Comparison of ENCODE assay signal across 8 cellular contexts in genomic region chr2:135709992-135710391, GRCh38. TPM values are rescaled to one million over a fixed set of nuclear protein-coding genes. Genes with fewer than 3 reads are reported as not detected.
DNase-seq lines count a peak whose midpoint lies in the region; ATAC-seq and TF ChIP-seq lines count a peak whose summit lies in the region.

No MANE protein-coding gene starts in this region.

- H3K27me3 ChIP-seq in GM06990 (replicated peaks; ENCODE audit: control insufficient read depth, insufficient read depth, low read length) (no peaks in the 10 kb centered on the region), Panc1 (ENCODE audit: control insufficient read depth, insufficient read depth, low read length) (no peaks in the 10 kb centered on the region), thoracic aorta (replicated peaks; ENCODE audit: insufficient read depth) (no peaks in the 10 kb centered on the region)

- DNase-seq in GM06990 (ENCODE audit: extremely low read depth, insufficient read length) (no peak), Panc1 (ENCODE audit: low read depth, low spot score) (no peak), activated T-helper 1 cell treated with Interleukin-2 at 50 U/mL for 16 hours (ENCODE audit: low read depth) (peak; percentile 46), fibroblast of peridontal ligament (ENCODE audit: extremely low read depth) (peak; percentile 58), occipital lobe (lab: John Stamatoyannopoulos, UW) (peak; percentile 4), thoracic aorta (ENCODE audit: low spot score) (no peak)

- no TSS peak for BruUV-seq in Panc1 (replicated peaks; lab: Mats Ljungman, UMichigan)

- TF ChIP-seq CTCF in GM06990 (IDR thresholded peaks at IDR 0.05; ENCODE audit: insufficient read depth, low read length, poor library complexity, severe bottlenecking), result peak; percentile 87
- peak; percentile 95 for TF ChIP-seq CTCF in Panc1 (IDR thresholded peaks at IDR 0.05)
- TF ChIP-seq CTCF in thoracic aorta (IDR thresholded peaks at IDR 0.05), result peak; percentile 95

- intact Hi-C loops in Panc1 (cut with micrococcal nuclease; ENCODE audit: unreplicated experiment), result loop anchor here (5.0 to 10.0 kb wide), 2 partner anchors 238 to 705 kb away; no protein-coding TSS in a partner anchor

- H3K27ac ChIP-seq in Panc1 (ENCODE audit: low read length) (no peak overlapping the region), thoracic aorta (no peak overlapping the region)

- H3K36me3 ChIP-seq in GM06990 (ENCODE audit: control insufficient read depth, insufficient read depth, low read length) (peaks cover 2% of the 10 kb centered on the region; the same call in 1 of the 2 replicates), Panc1 (ENCODE audit: control insufficient read depth, insufficient read depth, low read length) (peaks cover 3% of the 10 kb centered on the region; the same call in 1 of the 2 replicates), thoracic aorta (peaks cover 6% of the 10 kb centered on the region)

- H3K4me3 ChIP-seq in GM06990 (replicated peaks; ENCODE audit: low read depth, low read length) (no peak overlapping the region), Panc1 (ENCODE audit: low read depth in 2 of 2, low read length in 2 of 2) (no peak overlapping the region), thoracic aorta (no peak overlapping the region)

- POLR2A ChIA-PET in Panc1 (lab: Charles Lee), result no interaction called here

- ATAC-seq in HG02938 (IDR thresholded peaks at IDR 0.05; ENCODE audit: unreplicated experiment) (peak; percentile 68), Panc1 (peak; percentile 70), thoracic aorta (ENCODE audit: insufficient number of reproducible peaks, low FRiP score, low read depth) (no peak), GM21737 (IDR thresholded peaks at IDR 0.05; ENCODE audit: unreplicated experiment) (no peak)

- in situ Hi-C loops in Panc1 (cut with HindIII; ENCODE audit: low pct_unique_long_range_greater_than_20kb, low sequenced_read_pairs), result no loop called here

- H3K9me3 ChIP-seq in Panc1 (ENCODE audit: control insufficient read depth, insufficient read depth, low read depth, low read length) (no peaks in the 10 kb centered on the region), thoracic aorta (no peaks in the 10 kb centered on the region)

- H3K4me1 ChIP-seq in Panc1 (ENCODE audit: control insufficient read depth, insufficient read depth, low read length), result no peaks in the 10 kb centered on the region
- H3K4me1 ChIP-seq in thoracic aorta (ENCODE audit: control insufficient read depth in 1 of 2, low read depth in 2 of 2), result no peaks in the 10 kb centered on the region

- CTCF ChIA-PET in Panc1 (lab: Charles Lee), result interaction anchor here (0.6 to 1.9 kb wide), 6 partner anchors 30 to 721 kb away, joined by 3 to 8 read pairs (median 4); no protein-coding TSS in a partner anchor

RNA-seq across cellular contexts. Expression of gene UBXN4, which starts 31.7 kb away (rescaled TPM):
- total RNA-seq in Panc1 (2021; ENCODE audit: unreplicated experiment), result 83.7 TPM
- 91.5 TPM for polyA plus RNA-seq in Panc1 (2012; ENCODE audit: insufficient read length)
- total RNA-seq in occipital lobe, result 90.8 TPM
- 100 to 1,000 TPM in 1 of 2 donors, 10 to 100 TPM in 1; 44.8 to 126 TPM for total RNA-seq in thoracic aorta

Comparison
In these comparisons a context has a peak if more than half of its experiments do, and no peak if none do; other contexts are left out.
1. DNase-seq: peak in activated T-helper 1 cell treated with Interleukin-2 at 50 U/mL for 16 hours (single experiment), fibroblast of peridontal ligament (single experiment) and occipital lobe (single experiment); none in GM06990 (single experiment), Panc1 (single experiment) and thoracic aorta (single experiment).
2. ATAC-seq: peak in HG02938 (single experiment) and Panc1 (single experiment); none in thoracic aorta (single experiment) and GM21737 (single experiment).
3. Peak in every context shown above with its lines, with median percentiles within 50 percentile points of each other: CTCF ChIP-seq.